Comparison of ENCODE assay signal across 12 cellular contexts in genomic region chr5:169651526-169651925, GRCh38. TPM values are rescaled to one million over a fixed set of nuclear protein-coding genes. Genes with fewer than 3 reads are reported as not detected.
DNase-seq lines count a peak whose midpoint lies in the region; ATAC-seq and TF ChIP-seq lines count a peak whose summit lies in the region.
"Had no signal": no experiment of that assay in that cellular context is flagged by ENCODE, and none has a peak within 500 bp of the region (broad histone marks: within the 10 kb centered on the region; RNA-seq: fewer than 3 reads in every experiment).

No MANE protein-coding gene starts in this region.

- no peaks in the 10 kb centered on the region for H3K79me2 ChIP-seq in hepatocyte
- no peaks in the 10 kb centered on the region for H3K79me2 ChIP-seq in GM23338 (replicated peaks; ENCODE audit: insufficient read depth)

- CTCF ChIA-PET in activated CD8-positive, alpha-beta T cell treated with anti-CD3 and anti-CD28 coated beads for 36 hours (lab: Charles Lee): interaction anchor here (1.1 kb wide), 1 partner anchor 71 kb away, joined by 3 read pairs; no protein-coding TSS in a partner anchor

- DNase-seq in BE2C (peak; percentile 49), GM06990 (ENCODE audit: extremely low read depth, insufficient read length) (peak; percentile 25), hepatocyte (ENCODE audit: low spot score) (no peak), NCI-H345 (lab: John Stamatoyannopoulos, UW) (no peak), GM23338 (ENCODE audit: low spot score) (no peak), MV-4-11 (lab: John Stamatoyannopoulos, UW) (no peak)
- DNase-seq in activated CD8-positive, alpha-beta T cell treated with anti-CD3 and anti-CD28 coated beads for 36 hours: no peak
- DNase-seq: activated effector memory CD4-positive, alpha-beta T cell treated with anti-CD3 and anti-CD28 coated beads, Interleukin-2, amount 50 U/mL, for 16 hours had no signal

- H3K4me2 ChIP-seq in hepatocyte (peak overlapping the region; percentile 40), GM23338 (no peak overlapping the region)
- H3K4me2 ChIP-seq: KMS-11 had no signal

- H3K4me1 ChIP-seq in BE2C: peaks cover 5% of the 10 kb centered on the region; the same call in 1 of the 2 replicates
- peaks cover 4% of the 10 kb centered on the region for H3K4me1 ChIP-seq in hepatocyte (ENCODE audit: insufficient read depth)
- H3K4me1 ChIP-seq in GM23338 (ENCODE audit: insufficient read depth): peaks cover 7% of the 10 kb centered on the region; the same call in 1 of the 2 replicates

- H3K27ac ChIP-seq in hepatocyte (peak overlapping the region; percentile 20), GM23338 (ENCODE audit: low read depth) (no peak overlapping the region)
- H3K27ac ChIP-seq: KMS-11, thoracic aorta had no signal

- H3K36me3 ChIP-seq in BE2C (no peaks in the 10 kb centered on the region), GM06990 (ENCODE audit: control insufficient read depth, insufficient read depth, low read length) (peaks cover 6% of the 10 kb centered on the region), hepatocyte (replicated peaks; ENCODE audit: insufficient read depth, low read depth) (no peaks in the 10 kb centered on the region), GM23338 (ENCODE audit: insufficient read depth) (no peaks in the 10 kb centered on the region)
- H3K36me3 ChIP-seq: thoracic aorta had no signal

- H3F3A ChIP-seq in GM23338 (replicated peaks; ENCODE audit: low read depth): no peaks in the 10 kb centered on the region

- H2AFZ ChIP-seq in hepatocyte (no peak overlapping the region), GM23338 (no peak overlapping the region)

- no peaks in the 10 kb centered on the region for H3K9me2 ChIP-seq in hepatocyte (replicated peaks; ENCODE audit: insufficient read depth)
- peaks cover 6% of the 10 kb centered on the region; the same call in 1 of the 2 replicates for H3K9me2 ChIP-seq in GM23338 (ENCODE audit: insufficient read depth)

- no peak overlapping the region for H3K4me3 ChIP-seq in BE2C (ENCODE audit: low read depth, low read length)
- H3K4me3 ChIP-seq in GM06990 (replicated peaks; ENCODE audit: low read depth, low read length): peak overlapping the region; percentile 42
- H3K4me3 ChIP-seq in hepatocyte: no peak overlapping the region
- no peak overlapping the region for H3K4me3 ChIP-seq in GM23338
- H3K4me3 ChIP-seq: thoracic aorta had no signal

- H3K4me1 Mint-ChIP-seq in activated CD8-positive, alpha-beta T cell treated with anti-CD3 and anti-CD28 coated beads for 36 hours (ENCODE audit: low read depth): peaks cover 96% of the 10 kb centered on the region
- H3K4me1 Mint-ChIP-seq in GM23338: peaks cover 8% of the 10 kb centered on the region

- no peak for ATAC-seq in activated CD8-positive, alpha-beta T cell treated with anti-CD3 and anti-CD28 coated beads for 36 hours
- no peak for ATAC-seq in GM23338
- no peak for ATAC-seq in GM18858 (IDR thresholded peaks at IDR 0.05; ENCODE audit: unreplicated experiment)
- ATAC-seq: sciatic nerve had no signal

- H3K36me3 Mint-ChIP-seq in activated CD8-positive, alpha-beta T cell treated with anti-CD3 and anti-CD28 coated beads for 36 hours (ENCODE audit: low read depth): peaks cover 71% of the 10 kb centered on the region
- H3K36me3 Mint-ChIP-seq in GM23338 (ENCODE audit: low read depth): no peaks in the 10 kb centered on the region

- H3K27me3 Mint-ChIP-seq in activated CD8-positive, alpha-beta T cell treated with anti-CD3 and anti-CD28 coated beads for 36 hours: no peaks in the 10 kb centered on the region
- peaks cover 2% of the 10 kb centered on the region for H3K27me3 Mint-ChIP-seq in GM23338 (ENCODE audit: insufficient read depth, low read depth, poor library complexity)

- intact Hi-C loops in activated CD8-positive, alpha-beta T cell treated with anti-CD3 and anti-CD28 coated beads for 36 hours (cut with micrococcal nuclease): no loop called here

- no peaks in the 10 kb centered on the region for H3K27me3 ChIP-seq in BE2C
- H3K27me3 ChIP-seq in GM06990 (replicated peaks; ENCODE audit: control insufficient read depth, insufficient read depth, low read length): no peaks in the 10 kb centered on the region
- no peaks in the 10 kb centered on the region for H3K27me3 ChIP-seq in hepatocyte
- no peaks in the 10 kb centered on the region for H3K27me3 ChIP-seq in GM23338 (ENCODE audit: insufficient read depth)

- H3K9me3 Mint-ChIP-seq in activated CD8-positive, alpha-beta T cell treated with anti-CD3 and anti-CD28 coated beads for 36 hours: no peaks in the 10 kb centered on the region
- no peaks in the 10 kb centered on the region for H3K9me3 Mint-ChIP-seq in GM23338

- no peaks in the 10 kb centered on the region for H3K9me3 ChIP-seq in BE2C
- H3K9me3 ChIP-seq in hepatocyte (ENCODE audit: low read depth): no peaks in the 10 kb centered on the region
- H3K9me3 ChIP-seq: thoracic aorta had no signal

- H4K20me1 ChIP-seq in hepatocyte (ENCODE audit: insufficient read depth, poor library complexity, severe bottlenecking) (no peaks in the 10 kb centered on the region), GM23338 (replicated peaks; ENCODE audit: insufficient read depth) (no peaks in the 10 kb centered on the region)

- H3K27ac Mint-ChIP-seq in activated CD8-positive, alpha-beta T cell treated with anti-CD3 and anti-CD28 coated beads for 36 hours: peak overlapping the region; percentile 85
- no peak overlapping the region for H3K27ac Mint-ChIP-seq in GM23338

- peak overlapping the region; percentile 39 for H3K4me3 Mint-ChIP-seq in activated CD8-positive, alpha-beta T cell treated with anti-CD3 and anti-CD28 coated beads for 36 hours
- H3K4me3 Mint-ChIP-seq in GM23338: no peak overlapping the region

- TF ChIP-seq CTCF in BE2C (IDR thresholded peaks at IDR 0.05; ENCODE audit: low read depth, low read length) (no peak), GM06990 (IDR thresholded peaks at IDR 0.05; ENCODE audit: insufficient read depth, low read length, poor library complexity, severe bottlenecking) (no peak), hepatocyte (IDR thresholded peaks at IDR 0.05; ENCODE audit: poor library complexity) (no peak), GM23338 (conservative IDR thresholded peaks at IDR 0.05; ENCODE audit: low read depth in 2 of 2) (no peak)
- no peak for TF ChIP-seq CTCF in activated CD8-positive, alpha-beta T cell treated with anti-CD3 and anti-CD28 coated beads for 36 hours (IDR thresholded peaks at IDR 0.05)

- POLR2A ChIA-PET in activated CD8-positive, alpha-beta T cell treated with anti-CD3 and anti-CD28 coated beads for 36 hours (lab: Charles Lee): interaction anchor here (1.3 to 9.7 kb wide), 2 partner anchors 13 to 45 kb away, joined by 3 to 82 read pairs; partner anchors contain the start of gene DOCK2

- WGBS in hepatocyte (ENCODE audit: low lambda C conversion rate, missing lambda C conversion rate): 62% methylated on average over 5 of the region's 5 CpGs

TF ChIP-seq in GM23338, 12 proteins besides CTCF, POLR2A, EP300 and RAD21 (continues in another document):
- TF ChIP-seq EZH2phosphoT487 (IDR thresholded peaks at IDR 0.05; ENCODE audit: unreplicated experiment) (no peak), ZNF114 (CRISPR knock-in tag; IDR thresholded peaks at IDR 0.05) (no peak)

RNA-seq across cellular contexts. Expression of gene DOCK2, which starts 14.5 kb away (rescaled TPM):
- polyA plus RNA-seq in BE2C (2012; ENCODE audit: insufficient read depth, insufficient read length, low read depth): 0.28 TPM
- 100 to 1,000 TPM; 180 to 181 TPM for total RNA-seq in activated CD8-positive, alpha-beta T cell treated with anti-CD3 and anti-CD28 coated beads for 36 hours
- total RNA-seq in hepatocyte: 0.48 and 0.60 TPM in 2 replicates
- 0.62 TPM in 1 of 2 replicates, not detected in the other for polyA plus RNA-seq in hepatocyte
- total RNA-seq in GM23338 (2014; rRNA removed; shearing (Covaris generic)): 9.4 and 19.4 TPM in 2 replicates
- polyA plus RNA-seq in GM23338 (2016; fragmentation: Nextera tagmentation; extraction: Ambion mirVana): 3.7 and 5.5 TPM in 2 replicates

Comparison
In these comparisons a context has a peak if more than half of its experiments do, and no peak if none do; other contexts are left out.
1. DNase-seq: peak in BE2C (single experiment) and GM06990 (single experiment); none in activated CD8-positive, alpha-beta T cell treated with anti-CD3 and anti-CD28 coated beads for 36 hours (single experiment), hepatocyte (single experiment), NCI-H345 (single experiment), GM23338 (single experiment) and MV-4-11 (single experiment).